In the genomic region with DNA sequence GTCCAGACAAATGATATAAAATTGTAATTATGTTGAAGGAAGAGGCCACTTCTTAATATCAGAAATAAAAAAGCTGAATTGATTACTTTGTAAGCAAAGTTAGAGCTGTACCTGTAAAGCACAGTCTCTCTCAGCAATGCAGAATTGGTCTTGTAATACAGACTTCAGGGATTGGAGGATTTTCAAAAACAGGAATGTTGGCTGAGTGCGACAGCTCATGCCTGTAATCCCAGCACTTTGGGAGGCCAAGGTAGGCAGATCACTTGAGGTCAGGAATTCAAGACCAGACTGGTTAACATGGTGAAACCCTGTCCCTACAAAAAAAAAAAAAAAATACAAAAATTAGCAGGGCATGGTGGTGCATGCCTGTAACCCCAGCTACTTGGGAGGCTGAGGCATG, we compare ENCODE assay signal across 1 cellular context. TPM values are rescaled to one million over a fixed set of nuclear protein-coding genes. Genes with fewer than 3 reads are reported as not detected.
"Had no signal": no experiment of that assay in that cellular context is flagged by ENCODE, and none has a peak within 500 bp of the region (broad histone marks: within the 10 kb centered on the region; RNA-seq: fewer than 3 reads in every experiment).

No MANE protein-coding gene starts in this region.

RNA-seq across cellular contexts. Expression of a gene that starts 17.8 kb away (rescaled TPM):
- total RNA-seq: T-helper 2 cell treated with Interferon-gamma antibody and Interleukin-4, amounts not matched to agents 100 ng/mL and 5 ng/mL, for 36 hours had no signal
